Comparison of ENCODE assay signal across 28 cellular contexts in genomic region chr3:6179761-6180160, GRCh38.
DNase-seq lines count a peak whose midpoint lies in the region; FAIRE-seq and TF ChIP-seq lines count a peak whose summit lies in the region.
"Had no signal": no experiment of that assay in that cellular context is flagged by ENCODE, and none has a peak within 500 bp of the region (broad histone marks: within the 10 kb centered on the region; RNA-seq: fewer than 3 reads in every experiment).

No MANE protein-coding gene starts in this region.

- DNase-seq in RCC 7860 (ENCODE audit: low spot score), result peak; percentile 6
- peak; percentile 74 for DNase-seq in astrocyte of the cerebellum (ENCODE audit: low read depth)
- DNase-seq in mesenchymal stem cell, result peak; percentile 10
- no peak for DNase-seq in activated T-cell treated with anti-CD3 and anti-CD28 coated beads for 4 hours
- no peak for DNase-seq in brain microvascular endothelial cell
- no peak for DNase-seq in GM19239 (ENCODE audit: insufficient read length, low spot score)
- DNase-seq in effector CD8-positive, alpha-beta T cell (lab: John Stamatoyannopoulos, UW), result no peak
- DNase-seq: BE2C; Calu3; DMS79 treated with DMSO at 0.1 percent for 48 hours; GF-D8; HCEC 1CT; IMR-90; KG1; MG63; NCI-H1105 treated with DMSO at 0.1 percent for 48 hours; NCI-H146; NCI-H1930; NCI-H2107; NCI-H446; NCI-H524 treated with DMSO at 0.1 percent for 48 hours; NCI-H82; NK-92 treated with Interleukin-12 subunit alpha and Interleukin-12 subunit beta, amount 100 ng/mL, for 24 hours; SHP77 treated with DMSO at 0.1 percent for 48 hours had no signal

- FAIRE-seq in RCC 7860 (lab: Jason Lieb, UNC), result no peak
- no peak for FAIRE-seq in GM19239 (lab: Jason Lieb, UNC)
- FAIRE-seq: A549, GM12891, H1 had no signal

- no peak overlapping the region for H2BK120ac ChIP-seq in mesenchymal stem cell (ENCODE audit: low read depth, low read length)

- no peak overlapping the region for H2BK5ac ChIP-seq in mesenchymal stem cell (ENCODE audit: low read depth, low read length, poor library complexity, severe bottlenecking)

- no peak overlapping the region for H2BK12ac ChIP-seq in mesenchymal stem cell (ENCODE audit: low read length in 2 of 2)

- no peak overlapping the region for H4K91ac ChIP-seq in mesenchymal stem cell (ENCODE audit: low read length)

- H3K4me3 ChIP-seq in astrocyte of the cerebellum (ENCODE audit: low read depth, low read length) (no peak overlapping the region), mesenchymal stem cell (ENCODE audit: insufficient read depth in 1 of 2, low read depth in 1 of 2, low read length in 2 of 2) (no peak overlapping the region), brain microvascular endothelial cell (ENCODE audit: low read depth, low read length) (no peak overlapping the region)
- H3K4me3 ChIP-seq: A549, MG63, SK-N-MC had no signal

- no peak overlapping the region for H3K4me2 ChIP-seq in mesenchymal stem cell (ENCODE audit: low read length, poor library complexity, severe bottlenecking)
- H3K4me2 ChIP-seq: A549 had no signal

- TF ChIP-seq CTCF in astrocyte of the cerebellum (IDR thresholded peaks at IDR 0.05; ENCODE audit: low read depth, low read length, missing control alignments) (no peak), brain microvascular endothelial cell (IDR thresholded peaks at IDR 0.05; ENCODE audit: low read depth, low read length, missing control alignments) (no peak)

- H4K8ac ChIP-seq in mesenchymal stem cell (ENCODE audit: low read length), result no peak overlapping the region

- H3K14ac ChIP-seq in mesenchymal stem cell (ENCODE audit: low read length in 2 of 2), result no peak overlapping the region

- no peak overlapping the region for H2BK15ac ChIP-seq in mesenchymal stem cell (ENCODE audit: low read depth, poor library complexity, severe bottlenecking)

- no peak overlapping the region for H2AFZ ChIP-seq in mesenchymal stem cell (ENCODE audit: low read depth, low read length)

- no peaks in the 10 kb centered on the region for H3K4me1 ChIP-seq in mesenchymal stem cell (ENCODE audit: control insufficient read depth, insufficient read depth, low read depth, low read length)
- H3K4me1 ChIP-seq: A549, BE2C had no signal

- H2AK5ac ChIP-seq in mesenchymal stem cell (ENCODE audit: low read length, severe bottlenecking), result no peak overlapping the region

- peaks cover 2% of the 10 kb centered on the region for H3K9me3 ChIP-seq in mesenchymal stem cell (ENCODE audit: control insufficient read depth, low read length)
- H3K9me3 ChIP-seq: A549, BE2C, MG63 had no signal

- H3K36me3 ChIP-seq in mesenchymal stem cell (ENCODE audit: control insufficient read depth in 1 of 2, insufficient read depth in 2 of 2, low read depth in 1 of 2, low read length in 2 of 2), result no peaks in the 10 kb centered on the region
- H3K36me3 ChIP-seq in brain microvascular endothelial cell (replicated peaks), result no peaks in the 10 kb centered on the region
- H3K36me3 ChIP-seq: BE2C, MG63 had no signal

- no peak overlapping the region for H3K4ac ChIP-seq in mesenchymal stem cell (ENCODE audit: low read depth in 1 of 2, low read length in 2 of 2)

- H3K18ac ChIP-seq in mesenchymal stem cell (ENCODE audit: low read depth in 1 of 2, low read length in 2 of 2), result no peak overlapping the region

- no peak overlapping the region for H3K9ac ChIP-seq in mesenchymal stem cell (ENCODE audit: low read length)

- no peaks in the 10 kb centered on the region for H3K79me1 ChIP-seq in mesenchymal stem cell (replicated peaks; ENCODE audit: low read length, poor library complexity, severe bottlenecking)

- H3K27me3 ChIP-seq in mesenchymal stem cell (ENCODE audit: control insufficient read depth in 1 of 2, insufficient read depth in 1 of 2, low read length in 2 of 2), result no peaks in the 10 kb centered on the region
- H3K27me3 ChIP-seq in brain microvascular endothelial cell (replicated peaks), result no peaks in the 10 kb centered on the region
- H3K27me3 ChIP-seq: BE2C, MG63 had no signal

- no peak overlapping the region for H3K23ac ChIP-seq in mesenchymal stem cell (ENCODE audit: low read length in 2 of 2)

- no peak overlapping the region for H3K27ac ChIP-seq in mesenchymal stem cell (ENCODE audit: low read length, poor library complexity, severe bottlenecking)
- no peak overlapping the region for H3K27ac ChIP-seq in brain microvascular endothelial cell
- H3K27ac ChIP-seq: A549, SK-N-MC had no signal

- WGBS in mesenchymal stem cell, result 64% methylated on average over 3 of the region's 3 CpGs

- in situ Hi-C loops in astrocyte of the cerebellum (cut with HindIII; ENCODE audit: low sequenced_read_pairs) (no loop called here), brain microvascular endothelial cell (cut with HindIII; ENCODE audit: low pct_ligation_motif_present, low sequenced_read_pairs) (no loop called here)

Comparison
In these comparisons a context has a peak if more than half of its experiments do, and no peak if none do; other contexts are left out.
1. DNase-seq: peak in RCC 7860 (single experiment), astrocyte of the cerebellum (single experiment) and mesenchymal stem cell (single experiment); none in activated T-cell treated with anti-CD3 and anti-CD28 coated beads for 4 hours (single experiment), brain microvascular endothelial cell (single experiment), GM19239 (single experiment) and effector CD8-positive, alpha-beta T cell (single experiment).